Comparison of ENCODE assay signal across 8 cellular contexts in the genomic region with DNA sequence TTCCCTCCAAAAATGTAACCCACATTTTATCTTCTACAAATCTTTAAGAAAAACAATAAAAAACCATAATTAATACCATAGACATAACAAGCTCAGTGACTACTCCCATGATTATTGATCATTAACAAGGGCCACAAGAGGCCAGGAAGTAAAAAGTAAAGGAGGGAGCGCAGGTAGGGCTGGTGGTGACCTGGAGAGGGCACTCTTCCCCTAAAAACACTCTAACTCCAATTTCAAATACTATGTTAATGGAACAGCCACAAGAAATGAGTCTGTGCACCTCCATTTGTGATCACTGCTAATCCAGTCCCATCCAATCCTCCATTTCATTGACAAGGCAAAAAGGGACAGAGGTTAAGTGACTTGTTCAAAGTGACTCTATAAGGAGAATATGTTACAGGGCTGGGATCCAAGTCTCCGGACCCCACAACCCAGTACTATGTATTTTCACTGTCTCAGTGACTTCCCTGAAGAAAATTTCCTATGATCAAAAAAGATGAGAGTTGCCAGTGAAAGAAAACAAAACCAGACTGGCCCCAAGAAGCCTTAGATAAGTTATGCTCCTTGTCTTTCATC. TPM values are rescaled to one million over a fixed set of nuclear protein-coding genes. Genes with fewer than 3 reads are reported as not detected.
A peak's percentile ranks its signal among the peaks of the same experiment; 100 is the strongest.
DNase-seq lines count a peak whose midpoint lies in the region; ATAC-seq and TF ChIP-seq lines count a peak whose summit lies in the region.

No MANE protein-coding gene starts in this region.

- H3K36me3 ChIP-seq in Peyer's patch (peaks cover 0 to 54% (median 0%) of the 10 kb centered on the region in 3 donors), colonic mucosa (peaks cover 5% of the 10 kb centered on the region)

- ATAC-seq in HG02678 (IDR thresholded peaks at IDR 0.05; ENCODE audit: unreplicated experiment), result peak; percentile 56
- ATAC-seq in GM19351 (IDR thresholded peaks at IDR 0.05; ENCODE audit: unreplicated experiment), result no peak

- H3K27me3 Mint-ChIP-seq in neural crest cell (ENCODE audit: low read depth), result no peaks in the 10 kb centered on the region

- no peak for TF ChIP-seq POLR2A in Peyer's patch (IDR thresholded peaks at IDR 0.05)

- H3K27ac ChIP-seq in Peyer's patch (no peak overlapping the region), colonic mucosa (no peak overlapping the region)

- H3K9me3 ChIP-seq in Peyer's patch (no peaks in the 10 kb centered on the region), colonic mucosa (no peaks in the 10 kb centered on the region)

- H3K4me1 ChIP-seq in Peyer's patch, result no peaks in the 10 kb centered on the region
- H3K4me1 ChIP-seq in colonic mucosa, result no peaks in the 10 kb centered on the region

- no peaks in the 10 kb centered on the region for H3K9me3 Mint-ChIP-seq in neural crest cell

- TF ChIP-seq CTCF in Peyer's patch (IDR thresholded peaks at IDR 0.05), result peak in 4 of 6 experiments; percentile 55 to 74 (median 70)
- TF ChIP-seq CTCF in colonic mucosa (IDR thresholded peaks at IDR 0.05), result peak; percentile 51
- peak; percentile 76 for TF ChIP-seq CTCF in neural crest cell (conservative IDR thresholded peaks at IDR 0.05)

- H3K27ac Mint-ChIP-seq in neural crest cell (ENCODE audit: unreplicated experiment), result no peak overlapping the region

- H3K4me3 ChIP-seq in Peyer's patch (no peak overlapping the region), colonic mucosa (no peak overlapping the region)

- DNase-seq in NCI-H2227 treated with DMSO at 0.1 percent for 48 hours (lab: John Stamatoyannopoulos, UW), result peak; percentile 0
- no peak for DNase-seq in NCI-H2227 (lab: John Stamatoyannopoulos, UW; ENCODE audit: unreplicated experiment)
- peak in 1 of 3 donors; percentile 55 for DNase-seq in Peyer's patch
- DNase-seq in colonic mucosa, result no peak
- no peak for DNase-seq in neural crest cell (ENCODE audit: low read depth, low spot score)
- no peak for DNase-seq in NCI-H446 treated with DMSO at 0.1 percent for 48 hours (lab: John Stamatoyannopoulos, UW)

- H3K9ac ChIP-seq in colonic mucosa (ENCODE audit: low read depth in 2 of 2, low read length in 2 of 2), result no peak overlapping the region

- intact Hi-C loops in colonic mucosa (cut with DNase I), result loop anchor here (5.0 to 10.0 kb wide), 2 partner anchors 101 to 174 kb away; no protein-coding TSS in a partner anchor

- H3K4me1 Mint-ChIP-seq in neural crest cell, result no peaks in the 10 kb centered on the region

- H3K27me3 ChIP-seq in Peyer's patch (no peaks in the 10 kb centered on the region), colonic mucosa (no peaks in the 10 kb centered on the region)

- H3K36me3 Mint-ChIP-seq in neural crest cell (ENCODE audit: low read depth), result no peaks in the 10 kb centered on the region

- no peak overlapping the region for H3K4me3 Mint-ChIP-seq in neural crest cell

RNA-seq across cellular contexts. Expression of gene CFAP298, which starts 41.2 kb away (rescaled TPM):
- total RNA-seq in Peyer's patch, result 10 to 100 TPM; 17.3 to 28.0 (median 20.6) TPM
- total RNA-seq in colonic mucosa, result 10 to 100 TPM; 27.5 to 55.8 TPM
- total RNA-seq in neural crest cell, result 44.7 and 46.3 TPM in 2 replicates
